In genomic region chr15:28097656-28098359, GRCh38 we compare ENCODE assay signal across 1 cellular context.
TF ChIP-seq lines count a peak whose summit lies in the region.

No MANE protein-coding gene starts in this region.

TF ChIP-seq in WTC11, 78 proteins besides CTCF, POLR2A, EP300 and RAD21 (continued from another document):
- TF ChIP-seq E2F4 (CRISPR knock-in tag; IDR thresholded peaks at IDR 0.05; ENCODE audit: borderline replicate concordance, low read depth) (no peak), CREM (CRISPR knock-in tag; IDR thresholded peaks at IDR 0.05) (no peak), FOXP4 (CRISPR knock-in tag; IDR thresholded peaks at IDR 0.05) (no peak), ZBTB21 (CRISPR knock-in tag; IDR thresholded peaks at IDR 0.05; ENCODE audit: borderline replicate concordance) (no peak), GTF2I (CRISPR knock-in tag; conservative IDR thresholded peaks at IDR 0.05) (no peak), ESRRA (CRISPR knock-in tag; IDR thresholded peaks at IDR 0.05; ENCODE audit: borderline replicate concordance) (no peak), SMAD4 (CRISPR knock-in tag; IDR thresholded peaks at IDR 0.05) (no peak), AR (CRISPR knock-in tag; IDR thresholded peaks at IDR 0.05) (no peak), ERG (CRISPR knock-in tag; IDR thresholded peaks at IDR 0.05) (no peak), MXD4 (CRISPR knock-in tag; IDR thresholded peaks at IDR 0.05; ENCODE audit: borderline replicate concordance) (no peak), ATF6 (CRISPR knock-in tag; IDR thresholded peaks at IDR 0.05) (no peak)
